ENCODE assay signal across 8 cellular contexts in the genomic region with DNA sequence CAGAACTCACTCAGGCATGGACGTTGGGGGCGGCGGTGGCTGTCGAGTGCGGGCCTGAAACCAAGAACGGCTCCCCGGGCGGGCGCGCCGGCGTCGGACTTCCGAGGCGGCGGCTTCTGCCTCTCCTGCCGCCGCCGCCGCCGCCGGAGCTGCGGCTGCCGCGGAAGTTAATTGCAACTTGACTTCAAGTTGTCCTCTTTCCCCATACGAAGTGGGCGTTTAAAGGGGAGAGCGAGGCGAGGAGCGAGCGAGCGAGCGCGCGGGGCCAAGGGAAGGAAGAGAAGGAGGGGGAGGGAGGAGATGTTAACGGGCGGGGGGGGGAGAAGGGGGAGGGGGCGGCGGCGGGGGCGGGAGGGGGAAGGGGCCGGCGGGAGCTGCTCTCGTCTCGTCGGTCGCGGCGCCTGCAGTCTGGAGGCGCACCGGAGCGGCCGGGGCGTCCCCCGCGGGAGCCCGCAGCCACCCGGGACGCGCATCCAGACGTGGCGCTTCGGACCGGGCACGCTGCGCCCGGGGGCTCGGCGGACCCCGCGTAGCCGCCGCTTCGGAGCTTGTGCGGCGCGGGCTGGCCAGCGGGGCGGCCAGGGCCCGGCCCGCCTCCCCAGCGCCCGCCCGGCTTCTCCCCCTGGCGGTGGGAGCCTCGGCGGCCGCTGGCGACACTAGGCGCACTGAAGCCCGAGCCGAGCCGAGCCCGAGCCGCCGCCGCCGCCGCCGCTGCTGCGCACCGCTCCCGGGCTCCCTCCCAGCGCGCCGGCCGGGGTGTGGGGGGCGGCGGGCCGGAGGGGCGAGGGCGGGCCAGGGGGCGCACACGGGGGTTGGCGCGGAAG. TPM values are rescaled to one million over a fixed set of nuclear protein-coding genes. Genes with fewer than 3 reads are reported as not detected.
DNase-seq lines count a peak whose midpoint lies in the region; ATAC-seq and TF ChIP-seq lines count a peak whose summit lies in the region.

No MANE protein-coding gene starts in this region.

- peaks cover 0 to 13% of the 10 kb centered on the region in 2 donors for H3K9me3 ChIP-seq in right atrium auricular region

- peaks cover 6% of the 10 kb centered on the region for H3K9me3 Mint-ChIP-seq in activated naive CD8-positive, alpha-beta T cell (ENCODE audit: low read depth)

- no peak overlapping the region for H3K27ac ChIP-seq in right atrium auricular region

- peaks cover 33% of the 10 kb centered on the region for H3K36me3 Mint-ChIP-seq in activated naive CD8-positive, alpha-beta T cell

- H3K4me1 Mint-ChIP-seq in activated naive CD8-positive, alpha-beta T cell (ENCODE audit: low read depth), result peaks cover 54% of the 10 kb centered on the region

- H3K27ac Mint-ChIP-seq in activated naive CD8-positive, alpha-beta T cell, result peak overlapping the region; percentile 98

- H3K4me1 ChIP-seq in right atrium auricular region, result peaks cover 0 to 18% of the 10 kb centered on the region in 2 donors

- no peaks in the 10 kb centered on the region for H3K36me3 ChIP-seq in right atrium auricular region

- peak overlapping the region; percentile 98 for H3K4me3 Mint-ChIP-seq in activated naive CD8-positive, alpha-beta T cell

- DNase-seq in COLO668 (lab: John Stamatoyannopoulos, UW; ENCODE audit: unreplicated experiment), result peak; percentile 82
- peak; percentile 65 for DNase-seq in HT-29 (ENCODE audit: low spot score)
- DNase-seq in SKM-1 (lab: John Stamatoyannopoulos, UW; ENCODE audit: unreplicated experiment), result peak; percentile 73
- DNase-seq in right atrium auricular region (ENCODE audit: low spot score), result no peak
- DNase-seq in retinal pigment epithelial cell (ENCODE audit: low read depth), result no peak
- DNase-seq in DMS153 treated with DMSO at 0.1 percent for 48 hours (lab: John Stamatoyannopoulos, UW; ENCODE audit: unreplicated experiment), result no peak

- no peaks in the 10 kb centered on the region for H3K27me3 Mint-ChIP-seq in activated naive CD8-positive, alpha-beta T cell

- TF ChIP-seq CTCF in right atrium auricular region (IDR thresholded peaks at IDR 0.05), result peak in 1 of 2 donors; percentile 73
- peak; percentile 29 for TF ChIP-seq CTCF in retinal pigment epithelial cell (conservative IDR thresholded peaks at IDR 0.05; ENCODE audit: low read depth, low read length)

- ATAC-seq in GM19463 (IDR thresholded peaks at IDR 0.05; ENCODE audit: unreplicated experiment), result peak; percentile 96

- H3K4me3 ChIP-seq in right atrium auricular region (peak overlapping the region; percentile 44 to 64), retinal pigment epithelial cell (ENCODE audit: low read length) (peak overlapping the region; percentile 67)

- no peaks in the 10 kb centered on the region for H3K27me3 ChIP-seq in right atrium auricular region

RNA-seq across cellular contexts. Expression of a gene that starts 19.7 kb away (rescaled TPM):
- total RNA-seq in HT-29 (2014; rRNA removed; shearing (Covaris generic)), result 12.6 and 15.1 TPM in 2 replicates
- total RNA-seq in right atrium auricular region, result 10 to 100 TPM; 41.6 to 45.2 TPM

Comparison
In these comparisons a context has a peak if more than half of its experiments do, and no peak if none do; other contexts are left out.
1. DNase-seq: peak in COLO668 (single experiment), HT-29 (single experiment) and SKM-1 (single experiment); none in right atrium auricular region (single experiment), retinal pigment epithelial cell (single experiment) and DMS153 treated with DMSO at 0.1 percent for 48 hours (single experiment).